ENCODE assay signal across 8 cellular contexts in genomic region chr7:152894295-152895170, GRCh38.
DNase-seq lines count a peak whose midpoint lies in the region; ATAC-seq, FAIRE-seq and TF ChIP-seq lines count a peak whose summit lies in the region.

No MANE protein-coding gene starts in this region.

- DNase-seq in AG08395 (ENCODE audit: low spot score) (peak; percentile 26), GM12892 (ENCODE audit: insufficient read length) (peak; percentile 74), iPS-NIHi7 (ENCODE audit: extremely low spot score) (peak; percentile 89), MV-4-11 (lab: John Stamatoyannopoulos, UW) (no peak), NCI-H510A treated with DMSO at 0.1 percent for 48 hours (lab: John Stamatoyannopoulos, UW) (no peak)
- peak; percentile 28 for DNase-seq in activated CD8-positive, alpha-beta T cell treated with anti-CD3 and anti-CD28 coated beads, Interleukin-2, amount 10 ng/mL, durations not matched to agents 7 days and 5 days
- no peak for DNase-seq in stimulated activated naive B cell treated with anti-CD40 and anti-IgM and Interleukin-4, amounts not matched to agents 10 μg/mL and 1 μg/mL and 100 μg/mL, for 72 hours

- CTCF ChIA-PET in activated CD8-positive, alpha-beta T cell treated with anti-CD3 and anti-CD28 coated beads, Interleukin-2, amount 10 ng/mL, durations not matched to agents 7 days and 5 days (lab: Charles Lee), result interaction anchor here (0.9 kb wide), 1 partner anchor 75 kb away, joined by 3 read pairs; no protein-coding TSS in a partner anchor

- H3K9me3 Mint-ChIP-seq in activated CD8-positive, alpha-beta T cell treated with anti-CD3 and anti-CD28 coated beads, Interleukin-2, amount 10 ng/mL, durations not matched to agents 7 days and 5 days (ENCODE audit: insufficient read depth), result no peaks in the 10 kb centered on the region
- H3K9me3 Mint-ChIP-seq in stimulated activated naive B cell treated with anti-CD40 and anti-IgM and Interleukin-4, amounts not matched to agents 10 μg/mL and 1 μg/mL and 100 μg/mL, for 72 hours, result no peaks in the 10 kb centered on the region

- H3K36me3 Mint-ChIP-seq in activated CD8-positive, alpha-beta T cell treated with anti-CD3 and anti-CD28 coated beads, Interleukin-2, amount 10 ng/mL, durations not matched to agents 7 days and 5 days (ENCODE audit: low read depth), result no peaks in the 10 kb centered on the region
- peaks cover 5 to 8% of the 10 kb centered on the region in 2 donors for H3K36me3 Mint-ChIP-seq in stimulated activated naive B cell treated with anti-CD40 and anti-IgM and Interleukin-4, amounts not matched to agents 10 μg/mL and 1 μg/mL and 100 μg/mL, for 72 hours

- H3K27ac Mint-ChIP-seq in activated CD8-positive, alpha-beta T cell treated with anti-CD3 and anti-CD28 coated beads, Interleukin-2, amount 10 ng/mL, durations not matched to agents 7 days and 5 days, result no peak overlapping the region
- H3K27ac Mint-ChIP-seq in stimulated activated naive B cell treated with anti-CD40 and anti-IgM and Interleukin-4, amounts not matched to agents 10 μg/mL and 1 μg/mL and 100 μg/mL, for 72 hours, result no peak overlapping the region

- H3K27me3 Mint-ChIP-seq in activated CD8-positive, alpha-beta T cell treated with anti-CD3 and anti-CD28 coated beads, Interleukin-2, amount 10 ng/mL, durations not matched to agents 7 days and 5 days (ENCODE audit: low read depth), result no peaks in the 10 kb centered on the region
- peaks cover 13 to 28% of the 10 kb centered on the region in 2 donors for H3K27me3 Mint-ChIP-seq in stimulated activated naive B cell treated with anti-CD40 and anti-IgM and Interleukin-4, amounts not matched to agents 10 μg/mL and 1 μg/mL and 100 μg/mL, for 72 hours

- H3K4me3 Mint-ChIP-seq in activated CD8-positive, alpha-beta T cell treated with anti-CD3 and anti-CD28 coated beads, Interleukin-2, amount 10 ng/mL, durations not matched to agents 7 days and 5 days, result no peak overlapping the region
- no peak overlapping the region for H3K4me3 Mint-ChIP-seq in stimulated activated naive B cell treated with anti-CD40 and anti-IgM and Interleukin-4, amounts not matched to agents 10 μg/mL and 1 μg/mL and 100 μg/mL, for 72 hours

- peak; percentile 76 for ATAC-seq in HG03175 (IDR thresholded peaks at IDR 0.05; ENCODE audit: unreplicated experiment)
- peak; percentile 82 for ATAC-seq in activated CD8-positive, alpha-beta T cell treated with anti-CD3 and anti-CD28 coated beads, Interleukin-2, amount 10 ng/mL, durations not matched to agents 7 days and 5 days
- peak; percentile 77 to 80 for ATAC-seq in stimulated activated naive B cell treated with anti-CD40 and anti-IgM and Interleukin-4, amounts not matched to agents 10 μg/mL and 1 μg/mL and 100 μg/mL, for 72 hours (replicated peaks)

- no peak for TF ChIP-seq POLR2A in GM12892 (IDR thresholded peaks at IDR 0.05; ENCODE audit: low read depth, low read length)

- no peak for FAIRE-seq in GM12892 (lab: Jason Lieb, UNC)

- H3K4me1 Mint-ChIP-seq in activated CD8-positive, alpha-beta T cell treated with anti-CD3 and anti-CD28 coated beads, Interleukin-2, amount 10 ng/mL, durations not matched to agents 7 days and 5 days (ENCODE audit: low read depth), result no peaks in the 10 kb centered on the region
- peaks cover 0 to 1% of the 10 kb centered on the region in 2 donors for H3K4me1 Mint-ChIP-seq in stimulated activated naive B cell treated with anti-CD40 and anti-IgM and Interleukin-4, amounts not matched to agents 10 μg/mL and 1 μg/mL and 100 μg/mL, for 72 hours

- POLR2A ChIA-PET in activated CD8-positive, alpha-beta T cell treated with anti-CD3 and anti-CD28 coated beads, Interleukin-2, amount 10 ng/mL, durations not matched to agents 7 days and 5 days (lab: Charles Lee), result no interaction called here

Comparison
In these comparisons a context has a peak if more than half of its experiments do, and no peak if none do; other contexts are left out.
1. DNase-seq: peak in AG08395 (single experiment), GM12892 (single experiment), activated CD8-positive, alpha-beta T cell treated with anti-CD3 and anti-CD28 coated beads, Interleukin-2, amount 10 ng/mL, durations not matched to agents 7 days and 5 days (single experiment) and iPS-NIHi7 (single experiment); none in stimulated activated naive B cell treated with anti-CD40 and anti-IgM and Interleukin-4, amounts not matched to agents 10 μg/mL and 1 μg/mL and 100 μg/mL, for 72 hours (single experiment), MV-4-11 (single experiment) and NCI-H510A treated with DMSO at 0.1 percent for 48 hours (single experiment).
2. Peak in every context shown above with its lines, with median percentiles within 50 percentile points of each other: ATAC-seq.